ENCODE assay signal across 1 cellular context in the genomic region with DNA sequence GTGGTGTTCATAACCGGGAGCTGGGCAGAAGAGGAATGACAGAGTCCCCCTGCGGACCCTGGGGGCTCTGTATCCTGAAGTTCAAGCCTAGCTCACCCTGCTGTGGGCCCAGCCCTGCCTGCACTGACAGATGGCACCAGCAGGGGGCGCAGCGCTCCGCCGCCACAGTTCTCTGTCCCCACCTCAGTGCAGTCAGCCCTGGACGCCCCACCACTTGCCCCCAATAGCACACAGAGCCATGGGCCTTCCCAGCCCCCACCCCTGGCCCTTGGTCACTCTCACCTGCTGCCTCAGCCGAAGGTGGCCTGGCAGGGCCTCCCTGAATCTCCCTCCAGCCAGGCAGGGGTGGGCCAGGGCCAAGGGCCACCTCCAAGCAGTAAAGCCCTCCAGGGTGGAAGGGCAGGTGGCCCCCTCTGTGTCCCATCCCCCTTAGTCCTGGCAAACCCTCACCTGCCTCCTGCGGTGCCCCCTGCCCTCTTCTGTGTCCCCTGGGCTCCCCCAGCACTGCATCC.
TF ChIP-seq lines count a peak whose summit lies in the region.

No MANE protein-coding gene starts in this region.

TF ChIP-seq in HEK293, 187 proteins besides CTCF, POLR2A, EP300 and RAD21:
- TF ChIP-seq ZIC2 (tag by site-specific recombination; IDR thresholded peaks at IDR 0.05) (0 out of 2 replicates have a peak, but pooled peaks have one; percentile 9), GLIS2 (tag by site-specific recombination; IDR thresholded peaks at IDR 0.05) (peak; percentile 73), GLIS1 (tag by site-specific recombination; IDR thresholded peaks at IDR 0.05) (peak; percentile 73)
